Comparison of ENCODE assay signal across 1 cellular context in the genomic region with DNA sequence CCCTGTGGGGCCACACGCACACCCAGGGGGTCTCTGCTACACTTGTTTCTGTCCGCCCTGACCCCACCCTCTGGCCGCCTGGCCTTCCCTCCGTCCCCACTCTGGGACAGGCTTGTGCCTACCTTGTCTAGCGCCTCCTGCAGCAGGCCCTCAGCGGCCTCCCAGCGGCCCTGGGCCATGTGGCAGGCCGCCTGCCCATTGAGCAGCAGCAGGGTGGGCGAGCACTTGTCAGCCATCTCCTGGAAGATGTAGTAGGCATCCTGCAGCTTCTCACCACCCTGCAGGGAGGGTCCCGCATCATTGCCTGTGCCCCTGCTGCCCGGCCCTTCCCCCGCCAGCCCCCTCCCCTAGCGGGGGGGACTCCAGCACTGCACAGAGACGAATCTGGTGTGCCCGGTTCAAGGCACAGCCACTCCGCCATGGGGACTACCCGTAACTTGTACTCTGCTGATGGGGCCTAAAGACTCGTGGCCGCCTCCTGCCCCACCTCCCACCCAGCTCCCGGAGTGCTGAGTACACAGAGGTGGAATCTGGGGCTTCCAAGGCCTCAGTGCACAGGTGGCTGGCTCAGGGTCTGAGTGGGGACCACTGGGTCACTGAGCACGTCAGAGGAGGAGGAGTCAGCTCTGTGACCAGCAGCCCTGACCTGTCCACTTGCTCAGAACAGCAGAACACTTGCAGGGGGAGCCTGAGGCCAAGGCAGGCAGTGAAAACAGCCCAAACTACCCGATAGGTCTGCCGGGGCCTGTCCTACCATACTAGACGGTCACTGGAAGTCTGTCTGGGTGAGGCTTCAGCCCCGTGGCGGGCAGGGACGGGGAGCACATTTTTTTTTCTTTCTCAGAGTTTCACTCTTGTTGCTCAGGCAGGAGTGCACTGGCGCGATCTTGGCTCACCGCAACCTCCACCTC.
TF ChIP-seq lines count a peak whose summit lies in the region.

No MANE protein-coding gene starts in this region.

TF ChIP-seq in IMR-90, 13 proteins besides CTCF, POLR2A, EP300 and RAD21:
- TF ChIP-seq MXI1 (IDR thresholded peaks at IDR 0.05; ENCODE audit: borderline replicate concordance, low read depth, low read length) (no peak), RCOR1 (IDR thresholded peaks at IDR 0.05; ENCODE audit: insufficient replicate concordance, low read length) (no peak), NFE2L2 (IDR thresholded peaks at IDR 0.05; ENCODE audit: low read depth, low read length) (no peak), RFX5 (IDR thresholded peaks at IDR 0.05; ENCODE audit: low read depth, low read length) (no peak), MAZ (IDR thresholded peaks at IDR 0.05; ENCODE audit: borderline replicate concordance, low read depth, low read length) (no peak), FOS (IDR thresholded peaks at IDR 0.05; ENCODE audit: low read depth, low read length) (no peak), CHD1 (IDR thresholded peaks at IDR 0.05; ENCODE audit: low read depth, low read length) (no peak), MAFK (IDR thresholded peaks at IDR 0.05; ENCODE audit: low read depth, low read length) (no peak), CEBPB (IDR thresholded peaks at IDR 0.05; ENCODE audit: low read depth, low read length) (no peak), BHLHE40 (IDR thresholded peaks at IDR 0.05; ENCODE audit: low read depth, low read length) (no peak), SMC3 (IDR thresholded peaks at IDR 0.05; ENCODE audit: low read depth, low read length) (no peak), USF2 (IDR thresholded peaks at IDR 0.05; ENCODE audit: low read depth, low read length) (no peak), ELK1 (IDR thresholded peaks at IDR 0.05; ENCODE audit: borderline replicate concordance, low read depth, low read length) (no peak)
